Comparison of ENCODE assay signal across 15 cellular contexts in the genomic region with DNA sequence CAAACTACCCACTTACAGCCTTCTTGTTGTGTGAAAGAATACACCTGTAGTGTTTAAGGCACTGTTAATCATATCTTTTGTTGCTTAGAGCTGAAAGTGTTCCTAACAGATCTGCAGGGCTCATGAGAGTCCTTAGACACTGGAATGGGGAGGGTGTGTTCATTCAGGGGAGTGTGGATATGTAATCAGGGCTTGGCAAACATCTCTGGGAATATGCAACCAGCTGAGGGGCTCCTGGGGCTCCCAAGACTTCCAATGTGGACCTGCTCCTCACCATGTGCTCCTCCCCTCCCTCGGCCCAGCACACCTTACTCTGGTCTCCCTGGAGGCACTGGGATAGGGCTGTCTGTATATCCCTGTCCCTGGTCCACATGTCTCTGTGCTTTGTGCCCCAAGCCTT. TPM values are rescaled to one million over a fixed set of nuclear protein-coding genes. Genes with fewer than 3 reads are reported as not detected.
"Had no signal": no experiment of that assay in that cellular context is flagged by ENCODE, and none has a peak within 500 bp of the region (broad histone marks: within the 10 kb centered on the region; RNA-seq: fewer than 3 reads in every experiment).

No MANE protein-coding gene starts in this region.

- H3K27me3 Mint-ChIP-seq: activated CD4-positive, alpha-beta memory T cell treated with anti-CD3 and anti-CD28 coated beads, Interleukin-2, amount 10 ng/mL, durations not matched to agents 7 days and 5 days; activated naive CD4-positive, alpha-beta T cell treated with anti-CD3 and anti-CD28 coated beads, Interleukin-2, amount 50 U/mL, for 24 hours had no signal

- H3K27me3 ChIP-seq: adrenal gland, dorsolateral prefrontal cortex, neural progenitor cell, right lobe of liver, suprapubic skin had no signal

- H2AFZ ChIP-seq: neural progenitor cell had no signal

- ATAC-seq: activated T-cell treated with anti-CD3 and anti-CD28 coated beads, Interleukin-2, amount 50 U/mL, for 4 hours; right lobe of liver; stimulated activated naive CD8-positive, alpha-beta T cell treated with anti-CD3 and anti-CD28 coated beads, Interleukin-15, Interleukin-2, amounts not matched to agents 100 U/mL and 50 U/mL, for 24 hours had no signal

- H3K4me3 ChIP-seq: adrenal gland, dorsolateral prefrontal cortex, neural progenitor cell, right lobe of liver, suprapubic skin had no signal

- H3K4me3 Mint-ChIP-seq: activated CD4-positive, alpha-beta memory T cell treated with anti-CD3 and anti-CD28 coated beads, Interleukin-2, amount 10 ng/mL, durations not matched to agents 7 days and 5 days; activated naive CD4-positive, alpha-beta T cell treated with anti-CD3 and anti-CD28 coated beads, Interleukin-2, amount 50 U/mL, for 24 hours; activated T-cell treated with anti-CD3 and anti-CD28 coated beads, Interleukin-2, amount 50 U/mL, for 4 hours; neural progenitor cell had no signal

- H3K27ac ChIP-seq: dorsolateral prefrontal cortex, neural progenitor cell, right lobe of liver, suprapubic skin, VCaP had no signal

- H3K36me3 ChIP-seq: adrenal gland, neural progenitor cell, right lobe of liver, suprapubic skin had no signal

- H3K36me3 Mint-ChIP-seq: neural progenitor cell had no signal

- H3K9me3 ChIP-seq: adrenal gland, right lobe of liver, suprapubic skin had no signal

- H3K4me2 ChIP-seq: neural progenitor cell had no signal

- DNase-seq: activated CD4-positive, alpha-beta memory T cell treated with anti-CD3 and anti-CD28 coated beads, Interleukin-2, amount 10 ng/mL, durations not matched to agents 7 days and 5 days; activated effector memory CD4-positive, alpha-beta T cell treated with Interleukin-2 at 50 U/mL for 16 hours; activated T-cell treated with anti-CD3 and anti-CD28 coated beads, Interleukin-2, amount 50 U/mL, for 4 hours; adrenal gland; dorsolateral prefrontal cortex; kidney glomerular epithelial cell; right lobe of liver; stimulated activated naive CD8-positive, alpha-beta T cell treated with anti-CD3 and anti-CD28 coated beads, Interleukin-15, Interleukin-2, amounts not matched to agents 100 U/mL and 50 U/mL, for 24 hours had no signal

- H3K9ac ChIP-seq: neural progenitor cell had no signal

- H3K9me3 Mint-ChIP-seq: activated CD4-positive, alpha-beta memory T cell treated with anti-CD3 and anti-CD28 coated beads, Interleukin-2, amount 10 ng/mL, durations not matched to agents 7 days and 5 days; activated naive CD4-positive, alpha-beta T cell treated with anti-CD3 and anti-CD28 coated beads, Interleukin-2, amount 50 U/mL, for 24 hours; activated T-cell treated with anti-CD3 and anti-CD28 coated beads, Interleukin-2, amount 50 U/mL, for 4 hours; neural progenitor cell had no signal

- FAIRE-seq: urothelium cell line had no signal

- H3K27ac Mint-ChIP-seq: activated CD4-positive, alpha-beta memory T cell treated with anti-CD3 and anti-CD28 coated beads, Interleukin-2, amount 10 ng/mL, durations not matched to agents 7 days and 5 days; activated naive CD4-positive, alpha-beta T cell treated with anti-CD3 and anti-CD28 coated beads, Interleukin-2, amount 50 U/mL, for 24 hours; neural progenitor cell had no signal

RNA-seq across cellular contexts. Expression of gene RARRES1, which starts 39.3 kb away (rescaled TPM):
- total RNA-seq: activated CD4-positive, alpha-beta memory T cell treated with anti-CD3 and anti-CD28 coated beads, Interleukin-2, amount 10 ng/mL, durations not matched to agents 7 days and 5 days; activated T-cell treated with anti-CD3 and anti-CD28 coated beads, Interleukin-2, amount 50 U/mL, for 4 hours; myocyte; T-helper 1 cell treated with Interleukin-12 subunit alpha and Interleukin-12 subunit beta and Interleukin-4 antibody, amounts not matched to agents 30 ng/mL and 1 ng/mL, for 36 hours had no signal
